ENCODE assay signal across 24 cellular contexts in the genomic region with DNA sequence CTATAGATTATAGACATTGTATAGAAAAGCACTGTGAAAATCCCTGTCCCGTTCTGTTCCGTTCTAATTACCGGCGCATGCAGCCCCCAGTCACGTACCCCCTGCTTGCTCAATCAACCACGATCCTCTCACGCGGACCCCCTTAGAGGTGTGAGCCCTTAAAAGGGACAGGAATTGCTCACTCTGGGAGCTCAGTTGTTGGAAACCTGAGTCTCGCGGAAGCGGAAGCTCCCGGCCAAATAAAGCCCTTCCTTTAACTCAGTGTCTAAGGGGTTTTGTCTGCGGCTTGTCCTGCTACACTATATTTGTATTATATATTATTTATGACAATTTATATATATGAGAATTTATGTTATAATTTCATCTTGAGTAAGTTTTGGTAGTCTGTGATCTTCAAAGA.
A peak's percentile ranks its signal among the peaks of the same experiment; 100 is the strongest.
DNase-seq lines count a peak whose midpoint lies in the region; ATAC-seq and TF ChIP-seq lines count a peak whose summit lies in the region.
"Had no signal": no experiment of that assay in that cellular context is flagged by ENCODE, and none has a peak within 500 bp of the region (broad histone marks: within the 10 kb centered on the region; RNA-seq: fewer than 3 reads in every experiment).

No MANE protein-coding gene starts in this region.

- no peaks in the 10 kb centered on the region for H3K79me2 ChIP-seq in Karpas-422 (ENCODE audit: low read length)

- no peak overlapping the region for H3K27ac ChIP-seq in Karpas-422 (ENCODE audit: low read length)
- H3K27ac ChIP-seq in right cardiac atrium (ENCODE audit: low read length), result no peak overlapping the region
- H3K27ac ChIP-seq: BLaER1 treated with 17β-estradiol and CSF1 and Interleukin-3, amounts not matched to agents 10 nM and 100 nM had no signal

- H3K4me3 ChIP-seq in Karpas-422 (ENCODE audit: low read length) (peak overlapping the region; percentile 65), right cardiac atrium (ENCODE audit: low read length) (no peak overlapping the region)
- H3K4me3 ChIP-seq: A549; BLaER1 treated with 17β-estradiol and CSF1 and Interleukin-3, amounts not matched to agents 10 nM and 100 nM; GM12878; HAP-1 had no signal

- H3K27ac Mint-ChIP-seq in WTC11 (peak overlapping the region; percentile 33; the same call in 1 of the 2 replicates), endothelial cell (ENCODE audit: unreplicated experiment) (peak overlapping the region; percentile 17), T-cell (no peak overlapping the region)
- H3K27ac Mint-ChIP-seq: CD14-positive monocyte; CD4-positive, alpha-beta T cell; CD8-positive, alpha-beta memory T cell; HFFc6 had no signal

- H3K9me3 ChIP-seq in Karpas-422 (ENCODE audit: low read length) (no peaks in the 10 kb centered on the region), right cardiac atrium (ENCODE audit: control insufficient read depth, low read length) (no peaks in the 10 kb centered on the region)
- H3K9me3 ChIP-seq: BE2C, HAP-1 had no signal

- peak overlapping the region; percentile 68 for H3K4me2 ChIP-seq in Karpas-422 (ENCODE audit: low read depth, low read length, poor library complexity, severe bottlenecking)
- H3K4me2 ChIP-seq: A549; BLaER1 treated with 17β-estradiol and CSF1 and Interleukin-3, amounts not matched to agents 10 nM and 100 nM had no signal

- no peak for TF ChIP-seq CTCF in WTC11 (IDR thresholded peaks at IDR 0.05)
- no peak for TF ChIP-seq CTCF in endothelial cell (IDR thresholded peaks at IDR 0.05; ENCODE audit: unreplicated experiment)

- no peak for ATAC-seq in WTC11
- no peak for ATAC-seq in right cardiac atrium
- ATAC-seq in T-cell (replicated peaks in 1 of 4), result no peak
- ATAC-seq: A549, GM12878 had no signal

- H3K36me3 Mint-ChIP-seq in WTC11, result no peaks in the 10 kb centered on the region
- no peaks in the 10 kb centered on the region for H3K36me3 Mint-ChIP-seq in endothelial cell (ENCODE audit: low read depth, unreplicated experiment)
- no peaks in the 10 kb centered on the region for H3K36me3 Mint-ChIP-seq in T-cell
- H3K36me3 Mint-ChIP-seq: CD14-positive monocyte had no signal

- no peaks in the 10 kb centered on the region for H4K20me1 ChIP-seq in Karpas-422 (ENCODE audit: insufficient read depth, low read depth, low read length)
- H4K20me1 ChIP-seq: BLaER1 treated with 17β-estradiol and CSF1 and Interleukin-3, amounts not matched to agents 10 nM and 100 nM had no signal

- H3K4me3 Mint-ChIP-seq in WTC11 (no peak overlapping the region), endothelial cell (ENCODE audit: unreplicated experiment) (no peak overlapping the region), T-cell (no peak overlapping the region)
- H3K4me3 Mint-ChIP-seq: CD14-positive monocyte; CD4-positive, alpha-beta T cell; CD8-positive, alpha-beta memory T cell; HFFc6 had no signal

- peaks cover 26% of the 10 kb centered on the region for H3K4me1 Mint-ChIP-seq in WTC11
- H3K4me1 Mint-ChIP-seq in endothelial cell (ENCODE audit: unreplicated experiment), result peaks cover 6% of the 10 kb centered on the region
- H3K4me1 Mint-ChIP-seq in T-cell, result peaks cover 22 to 37% (median 27%) of the 10 kb centered on the region in 3 donors

- no peaks in the 10 kb centered on the region for H3K27me3 Mint-ChIP-seq in WTC11 (ENCODE audit: low read depth)
- H3K27me3 Mint-ChIP-seq in endothelial cell (ENCODE audit: unreplicated experiment), result peaks cover 4% of the 10 kb centered on the region
- H3K27me3 Mint-ChIP-seq in T-cell, result no peaks in the 10 kb centered on the region
- H3K27me3 Mint-ChIP-seq: CD4-positive, alpha-beta T cell; CD8-positive, alpha-beta memory T cell had no signal

- peak overlapping the region; percentile 64 for H3K9ac ChIP-seq in Karpas-422 (ENCODE audit: low read length)
- H3K9ac ChIP-seq: BLaER1 treated with 17β-estradiol and CSF1 and Interleukin-3, amounts not matched to agents 10 nM and 100 nM had no signal

- H3K4me1 ChIP-seq in Karpas-422 (ENCODE audit: low read length), result peaks cover 14% of the 10 kb centered on the region
- H3K4me1 ChIP-seq in right cardiac atrium (ENCODE audit: control insufficient read depth, insufficient read depth, low read length), result no peaks in the 10 kb centered on the region
- H3K4me1 ChIP-seq: A549; BE2C; BLaER1 treated with 17β-estradiol and CSF1 and Interleukin-3, amounts not matched to agents 10 nM and 100 nM; HAP-1 had no signal

- DNase-seq in DMS114 treated with DMSO at 0.1 percent for 48 hours (lab: John Stamatoyannopoulos, UW; ENCODE audit: unreplicated experiment), result peak; percentile 27
- DNase-seq in Karpas-422, result peak; percentile 66
- DNase-seq in WTC11 (ENCODE audit: low spot score), result no peak
- DNase-seq in endothelial cell (ENCODE audit: low spot score), result no peak
- DNase-seq in right cardiac atrium, result no peak
- no peak for DNase-seq in NCI-H2107 treated with DMSO at 0.1 percent for 48 hours (lab: John Stamatoyannopoulos, UW; ENCODE audit: unreplicated experiment)
- no peak for DNase-seq in midbrain (lab: John Stamatoyannopoulos, UW)
- no peak for DNase-seq in T-cell
- DNase-seq: 8988T; ACHN; AML-193; BE2C; CD4-positive, alpha-beta T cell; CD8-positive, alpha-beta memory T cell; DMS153; DND-41; GDM1; GOT3; HFFc6 had no signal

- H3K9me3 Mint-ChIP-seq in WTC11, result no peaks in the 10 kb centered on the region
- H3K9me3 Mint-ChIP-seq in endothelial cell (ENCODE audit: unreplicated experiment), result no peaks in the 10 kb centered on the region
- peaks cover 0 to 2% (median 1%) of the 10 kb centered on the region in 3 donors for H3K9me3 Mint-ChIP-seq in T-cell
- H3K9me3 Mint-ChIP-seq: CD4-positive, alpha-beta T cell had no signal

- H2AFZ ChIP-seq in Karpas-422 (ENCODE audit: low read length), result peak overlapping the region; percentile 67; the same call in 1 of the 2 replicates

- H3K36me3 ChIP-seq in Karpas-422 (ENCODE audit: insufficient read depth, low read length), result no peaks in the 10 kb centered on the region
- H3K36me3 ChIP-seq: BE2C; BLaER1 treated with 17β-estradiol and CSF1 and Interleukin-3, amounts not matched to agents 10 nM and 100 nM; HAP-1 had no signal

- POLR2A ChIA-PET in WTC11 (lab: Charles Lee) (no interaction called here), T-cell (lab: Charles Lee) (interaction anchor here in 1 of 2 donors (0.7 kb wide), 1 partner anchor 42 kb away, joined by 3 read pairs; no protein-coding TSS in a partner anchor)

- intact Hi-C loops in right cardiac atrium (cut with DNase I), result no loop called here

- 89% methylated on average over 13 of the region's 13 CpGs for WGBS in right cardiac atrium

- H3K9me2 ChIP-seq in Karpas-422 (replicated peaks; ENCODE audit: insufficient read depth, low read length), result no peaks in the 10 kb centered on the region

- CTCF ChIA-PET in WTC11 (lab: Charles Lee), result interaction anchor here (1.4 to 1.5 kb wide), 2 partner anchors 11 to 14 kb away, joined by 3 read pairs; no protein-coding TSS in a partner anchor
- CTCF ChIA-PET in T-cell (lab: Charles Lee), result interaction anchor here in 1 of 2 donors (0.6 kb wide), 1 partner anchor 16 kb away, joined by 3 read pairs; no protein-coding TSS in a partner anchor

- H3K27me3 ChIP-seq in Karpas-422 (ENCODE audit: low read length) (no peaks in the 10 kb centered on the region), right cardiac atrium (ENCODE audit: control insufficient read depth, insufficient read depth) (no peaks in the 10 kb centered on the region)
- H3K27me3 ChIP-seq: BE2C; BLaER1 treated with 17β-estradiol and CSF1 and Interleukin-3, amounts not matched to agents 10 nM and 100 nM had no signal

TF ChIP-seq in WTC11, 78 proteins besides CTCF, POLR2A, EP300 and RAD21 (continues in another document):
- TF ChIP-seq TCF7 (CRISPR knock-in tag; IDR thresholded peaks at IDR 0.05; ENCODE audit: low read depth) (no peak), JAZF1 (CRISPR knock-in tag; IDR thresholded peaks at IDR 0.05) (no peak), KAT7 (CRISPR knock-in tag; IDR thresholded peaks at IDR 0.05; ENCODE audit: borderline replicate concordance) (no peak), OVOL2 (CRISPR knock-in tag; IDR thresholded peaks at IDR 0.05; ENCODE audit: borderline replicate concordance) (no peak), NFYB (CRISPR knock-in tag; conservative IDR thresholded peaks at IDR 0.05; ENCODE audit: low read depth) (no peak), ZNF263 (CRISPR knock-in tag; IDR thresholded peaks at IDR 0.05; ENCODE audit: low read depth) (no peak), CREB1 (CRISPR knock-in tag; IDR thresholded peaks at IDR 0.05) (no peak), GABPB1 (CRISPR knock-in tag; IDR thresholded peaks at IDR 0.05) (no peak), SMAD4 (CRISPR knock-in tag; IDR thresholded peaks at IDR 0.05) (no peak), TEAD4 (CRISPR knock-in tag; IDR thresholded peaks at IDR 0.05) (no peak)
- TF ChIP-seq, protein P1, sequence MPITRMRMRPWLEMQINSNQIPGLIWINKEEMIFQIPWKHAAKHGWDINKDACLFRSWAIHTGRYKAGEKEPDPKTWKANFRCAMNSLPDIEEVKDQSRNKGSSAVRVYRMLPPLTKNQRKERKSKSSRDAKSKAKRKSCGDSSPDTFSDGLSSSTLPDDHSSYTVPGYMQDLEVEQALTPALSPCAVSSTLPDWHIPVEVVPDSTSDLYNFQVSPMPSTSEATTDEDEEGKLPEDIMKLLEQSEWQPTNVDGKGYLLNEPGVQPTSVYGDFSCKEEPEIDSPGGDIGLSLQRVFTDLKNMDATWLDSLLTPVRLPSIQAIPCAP (CRISPR knock-in tag; IDR thresholded peaks at IDR 0.05), result no peak
- TF ChIP-seq, protein P2, sequence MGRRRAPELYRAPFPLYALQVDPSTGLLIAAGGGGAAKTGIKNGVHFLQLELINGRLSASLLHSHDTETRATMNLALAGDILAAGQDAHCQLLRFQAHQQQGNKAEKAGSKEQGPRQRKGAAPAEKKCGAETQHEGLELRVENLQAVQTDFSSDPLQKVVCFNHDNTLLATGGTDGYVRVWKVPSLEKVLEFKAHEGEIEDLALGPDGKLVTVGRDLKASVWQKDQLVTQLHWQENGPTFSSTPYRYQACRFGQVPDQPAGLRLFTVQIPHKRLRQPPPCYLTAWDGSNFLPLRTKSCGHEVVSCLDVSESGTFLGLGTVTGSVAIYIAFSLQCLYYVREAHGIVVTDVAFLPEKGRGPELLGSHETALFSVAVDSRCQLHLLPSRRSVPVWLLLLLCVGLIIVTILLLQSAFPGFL (CRISPR knock-in tag; IDR thresholded peaks at IDR 0.05; ENCODE audit: borderline replicate concordance), result no peak

Comparison
In these comparisons a context has a peak if more than half of its experiments do, and no peak if none do; other contexts are left out.
1. DNase-seq: peak in DMS114 treated with DMSO at 0.1 percent for 48 hours (single experiment) and Karpas-422 (single experiment); none in WTC11 (single experiment), endothelial cell (single experiment), right cardiac atrium (0 of 3), NCI-H2107 treated with DMSO at 0.1 percent for 48 hours (single experiment), midbrain (single experiment) and T-cell (0 of 34).
2. H3K27ac Mint-ChIP-seq: peak in WTC11 (single experiment) and endothelial cell (single experiment); none in T-cell (0 of 2).